14 cellular contexts compared by ENCODE assay signal in genomic region chr5:65938256-65938655, GRCh38. TPM values are rescaled to one million over a fixed set of nuclear protein-coding genes. Genes with fewer than 3 reads are reported as not detected.
DNase-seq lines count a peak whose midpoint lies in the region; ATAC-seq and TF ChIP-seq lines count a peak whose summit lies in the region.
"Had no signal": no experiment of that assay in that cellular context is flagged by ENCODE, and none has a peak within 500 bp of the region (broad histone marks: within the 10 kb centered on the region; RNA-seq: fewer than 3 reads in every experiment).

No MANE protein-coding gene starts in this region.

- no peak for DNase-seq in CD4-positive, alpha-beta T cell
- DNase-seq in nephron progenitor cell (no peak), WTC11 (ENCODE audit: low spot score) (no peak)
- DNase-seq in CD4-positive, alpha-beta memory T cell, result no peak
- DNase-seq: activated CD8-positive, alpha-beta memory T cell treated with anti-CD3 and anti-CD28 coated beads for 24 hours; activated naive CD8-positive, alpha-beta T cell treated with anti-CD3 and anti-CD28 coated beads, Interleukin-2, amount 10 ng/mL, durations not matched to agents 7 days and 5 days; GM23248; NCI-H526 treated with DMSO at 0.1 percent for 48 hours; uterus had no signal

- H3K27me3 ChIP-seq in CD4-positive, alpha-beta T cell (ENCODE audit: control insufficient read depth, insufficient read depth, low read length), result no peaks in the 10 kb centered on the region
- H3K27me3 ChIP-seq in CD4-positive, alpha-beta memory T cell (ENCODE audit: insufficient read depth, low read length), result no peaks in the 10 kb centered on the region
- H3K27me3 ChIP-seq: uterus had no signal

- no peak for ATAC-seq in CD4-positive, alpha-beta T cell (ENCODE audit: poor library complexity)
- peak; percentile 77 for ATAC-seq in GM19455 (IDR thresholded peaks at IDR 0.05; ENCODE audit: unreplicated experiment)
- ATAC-seq in HG02840 (IDR thresholded peaks at IDR 0.05; ENCODE audit: low FRiP score, unreplicated experiment), result peak; percentile 88
- peak; percentile 66 for ATAC-seq in HG03571 (IDR thresholded peaks at IDR 0.05; ENCODE audit: unreplicated experiment)
- no peak for ATAC-seq in WTC11
- no peak for ATAC-seq in activated CD4-positive, CD25-positive, alpha-beta regulatory T cell treated with anti-CD3 and anti-CD28 coated beads, Interleukin-2, amount 50 U/mL, for 24 hours

- H3K36me3 ChIP-seq in CD4-positive, alpha-beta memory T cell (ENCODE audit: insufficient read depth, low read length), result no peaks in the 10 kb centered on the region
- H3K36me3 ChIP-seq: uterus had no signal

- intact Hi-C loops in CD4-positive, alpha-beta T cell (cut with DNase I, micrococcal nuclease), result no loop called here
- intact Hi-C loops in CD4-positive, alpha-beta memory T cell (cut with micrococcal nuclease), result no loop called here

- no peaks in the 10 kb centered on the region for H3K9me3 Mint-ChIP-seq in CD4-positive, alpha-beta T cell
- peaks cover 78% of the 10 kb centered on the region for H3K9me3 Mint-ChIP-seq in nephron progenitor cell
- H3K9me3 Mint-ChIP-seq in WTC11, result peaks cover 6% of the 10 kb centered on the region; the same call in 1 of the 2 replicates
- H3K9me3 Mint-ChIP-seq in CD4-positive, alpha-beta memory T cell, result peaks cover 0 to 2% (median 0%) of the 10 kb centered on the region in 8 donors

- peaks cover 76% of the 10 kb centered on the region for H3K36me3 Mint-ChIP-seq in CD4-positive, alpha-beta T cell (ENCODE audit: low read depth)
- H3K36me3 Mint-ChIP-seq in nephron progenitor cell (ENCODE audit: low read depth) (peaks cover 88% of the 10 kb centered on the region), WTC11 (peaks cover 33% of the 10 kb centered on the region)
- H3K36me3 Mint-ChIP-seq in CD4-positive, alpha-beta memory T cell, result peaks cover 11 to 19% of the 10 kb centered on the region in 2 donors

- peaks cover 61% of the 10 kb centered on the region for H3K4me1 ChIP-seq in CD4-positive, alpha-beta memory T cell (ENCODE audit: insufficient read depth, low read length)
- H3K4me1 ChIP-seq: parathyroid adenoma had no signal

- CTCF ChIA-PET in CD4-positive, alpha-beta T cell (lab: Charles Lee), result no interaction called here
- CTCF ChIA-PET in WTC11 (lab: Charles Lee), result no interaction called here
- CTCF ChIA-PET in CD4-positive, alpha-beta memory T cell (lab: Charles Lee; ENCODE audit: partially characterized antibody), result no interaction called here

- H3K27ac Mint-ChIP-seq in CD4-positive, alpha-beta T cell, result peak overlapping the region; percentile 74
- H3K27ac Mint-ChIP-seq in nephron progenitor cell (no peak overlapping the region), WTC11 (no peak overlapping the region)
- peak overlapping the region in 3 of 7 donors; percentile 45 to 73 (median 67) for H3K27ac Mint-ChIP-seq in CD4-positive, alpha-beta memory T cell
- H3K27ac Mint-ChIP-seq: activated naive CD8-positive, alpha-beta T cell treated with anti-CD3 and anti-CD28 coated beads, Interleukin-2, amount 10 ng/mL, durations not matched to agents 7 days and 5 days had no signal

- no peaks in the 10 kb centered on the region for H3K27me3 Mint-ChIP-seq in CD4-positive, alpha-beta T cell
- no peaks in the 10 kb centered on the region for H3K27me3 Mint-ChIP-seq in nephron progenitor cell (ENCODE audit: low read depth, poor library complexity)
- no peaks in the 10 kb centered on the region for H3K27me3 Mint-ChIP-seq in WTC11 (ENCODE audit: low read depth)
- H3K27me3 Mint-ChIP-seq in CD4-positive, alpha-beta memory T cell, result no peaks in the 10 kb centered on the region
- H3K27me3 Mint-ChIP-seq: activated naive CD8-positive, alpha-beta T cell treated with anti-CD3 and anti-CD28 coated beads, Interleukin-2, amount 10 ng/mL, durations not matched to agents 7 days and 5 days had no signal

- POLR2A ChIA-PET in CD4-positive, alpha-beta T cell (lab: Charles Lee), result no interaction called here
- POLR2A ChIA-PET in WTC11 (lab: Charles Lee), result no interaction called here
- POLR2A ChIA-PET in CD4-positive, alpha-beta memory T cell (lab: Charles Lee; ENCODE audit: partially characterized antibody), result no interaction called here

- no peak overlapping the region for H3K4me3 Mint-ChIP-seq in CD4-positive, alpha-beta T cell
- H3K4me3 Mint-ChIP-seq in nephron progenitor cell (no peak overlapping the region), WTC11 (no peak overlapping the region)
- peak overlapping the region in 1 of 8 donors; percentile 63 for H3K4me3 Mint-ChIP-seq in CD4-positive, alpha-beta memory T cell
- H3K4me3 Mint-ChIP-seq: activated naive CD8-positive, alpha-beta T cell treated with anti-CD3 and anti-CD28 coated beads, Interleukin-2, amount 10 ng/mL, durations not matched to agents 7 days and 5 days had no signal

- no peak for TF ChIP-seq CTCF in CD4-positive, alpha-beta T cell (IDR thresholded peaks at IDR 0.05)
- TF ChIP-seq CTCF in nephron progenitor cell (IDR thresholded peaks at IDR 0.05) (no peak), WTC11 (IDR thresholded peaks at IDR 0.05) (no peak)

- peaks cover 68% of the 10 kb centered on the region for H3K4me1 Mint-ChIP-seq in CD4-positive, alpha-beta T cell (ENCODE audit: low read depth)
- H3K4me1 Mint-ChIP-seq in nephron progenitor cell (no peaks in the 10 kb centered on the region), WTC11 (peaks cover 17% of the 10 kb centered on the region)
- H3K4me1 Mint-ChIP-seq in CD4-positive, alpha-beta memory T cell, result peaks cover 25 to 61% (median 46%) of the 10 kb centered on the region in 4 donors

- no peaks in the 10 kb centered on the region for H3K9me3 ChIP-seq in CD4-positive, alpha-beta T cell (ENCODE audit: control insufficient read depth, low read length)
- no peaks in the 10 kb centered on the region for H3K9me3 ChIP-seq in CD4-positive, alpha-beta memory T cell (ENCODE audit: control insufficient read depth in 1 of 2, low read length in 2 of 2)
- H3K9me3 ChIP-seq: uterus had no signal

- H3K4me3 ChIP-seq in CD4-positive, alpha-beta memory T cell (ENCODE audit: low read length in 2 of 2), result no peak overlapping the region
- H3K4me3 ChIP-seq: GM23248, uterus had no signal

- H3K27ac ChIP-seq in CD4-positive, alpha-beta T cell (ENCODE audit: low read depth, low read length), result no peak overlapping the region
- no peak overlapping the region for H3K27ac ChIP-seq in CD4-positive, alpha-beta memory T cell (ENCODE audit: low read depth, low read length)
- H3K27ac ChIP-seq: GM23248, parathyroid adenoma, uterus had no signal

TF ChIP-seq in WTC11, 78 proteins besides CTCF, POLR2A, EP300 and RAD21:
- TF ChIP-seq FOXJ3 (CRISPR knock-in tag; IDR thresholded peaks at IDR 0.05; ENCODE audit: borderline replicate concordance) (no peak), SOX15 (CRISPR knock-in tag; IDR thresholded peaks at IDR 0.05) (no peak), E2F1 (CRISPR knock-in tag; IDR thresholded peaks at IDR 0.05) (no peak), ESRRA (CRISPR knock-in tag; IDR thresholded peaks at IDR 0.05; ENCODE audit: borderline replicate concordance) (no peak), MYBL2 (CRISPR knock-in tag; IDR thresholded peaks at IDR 0.05) (no peak), GRHL2 (CRISPR knock-in tag; IDR thresholded peaks at IDR 0.05; ENCODE audit: insufficient replicate concordance, severe bottlenecking) (no peak), RORB (CRISPR knock-in tag; IDR thresholded peaks at IDR 0.05) (no peak), CREB1 (CRISPR knock-in tag; IDR thresholded peaks at IDR 0.05) (no peak), ZNF396 (CRISPR knock-in tag; IDR thresholded peaks at IDR 0.05; ENCODE audit: borderline replicate concordance) (no peak), HMGA2 (CRISPR knock-in tag; IDR thresholded peaks at IDR 0.05) (no peak), SP1 (CRISPR knock-in tag; conservative IDR thresholded peaks at IDR 0.05) (no peak), EMX1 (CRISPR knock-in tag; IDR thresholded peaks at IDR 0.05) (no peak), MAX (CRISPR knock-in tag; IDR thresholded peaks at IDR 0.05) (no peak), ZNF317 (CRISPR knock-in tag; IDR thresholded peaks at IDR 0.05; ENCODE audit: borderline replicate concordance, low read depth) (no peak), FOXK1 (CRISPR knock-in tag; IDR thresholded peaks at IDR 0.05) (no peak), ZNF671 (CRISPR knock-in tag; IDR thresholded peaks at IDR 0.05) (no peak), E2F4 (CRISPR knock-in tag; IDR thresholded peaks at IDR 0.05; ENCODE audit: borderline replicate concordance, low read depth) (no peak), TEAD1 (CRISPR knock-in tag; IDR thresholded peaks at IDR 0.05) (no peak)

RNA-seq across cellular contexts. Expression of gene ERBIN, which starts 11.9 kb away (rescaled TPM):
- total RNA-seq in CD4-positive, alpha-beta T cell, result 10 to 100 TPM; 94.7 to 96.9 TPM
- 23.1 to 27.1 TPM (median 26.3 TPM) in 3 replicates for total RNA-seq in WTC11 (2021)
- total RNA-seq in CD4-positive, alpha-beta memory T cell, result 10 to 100 TPM; 96.7 to 98.7 TPM
- polyA plus RNA-seq in CD4-positive, alpha-beta memory T cell, result 10 to 100 TPM; 30.6 to 47.8 TPM

Comparison
In these comparisons a context has a peak if more than half of its experiments do, and no peak if none do; other contexts are left out.
1. ATAC-seq: peak in GM19455 (single experiment), HG02840 (single experiment) and HG03571 (single experiment); none in CD4-positive, alpha-beta T cell (single experiment), WTC11 (single experiment) and activated CD4-positive, CD25-positive, alpha-beta regulatory T cell treated with anti-CD3 and anti-CD28 coated beads, Interleukin-2, amount 50 U/mL, for 24 hours (0 of 2).